In the genomic region with DNA sequence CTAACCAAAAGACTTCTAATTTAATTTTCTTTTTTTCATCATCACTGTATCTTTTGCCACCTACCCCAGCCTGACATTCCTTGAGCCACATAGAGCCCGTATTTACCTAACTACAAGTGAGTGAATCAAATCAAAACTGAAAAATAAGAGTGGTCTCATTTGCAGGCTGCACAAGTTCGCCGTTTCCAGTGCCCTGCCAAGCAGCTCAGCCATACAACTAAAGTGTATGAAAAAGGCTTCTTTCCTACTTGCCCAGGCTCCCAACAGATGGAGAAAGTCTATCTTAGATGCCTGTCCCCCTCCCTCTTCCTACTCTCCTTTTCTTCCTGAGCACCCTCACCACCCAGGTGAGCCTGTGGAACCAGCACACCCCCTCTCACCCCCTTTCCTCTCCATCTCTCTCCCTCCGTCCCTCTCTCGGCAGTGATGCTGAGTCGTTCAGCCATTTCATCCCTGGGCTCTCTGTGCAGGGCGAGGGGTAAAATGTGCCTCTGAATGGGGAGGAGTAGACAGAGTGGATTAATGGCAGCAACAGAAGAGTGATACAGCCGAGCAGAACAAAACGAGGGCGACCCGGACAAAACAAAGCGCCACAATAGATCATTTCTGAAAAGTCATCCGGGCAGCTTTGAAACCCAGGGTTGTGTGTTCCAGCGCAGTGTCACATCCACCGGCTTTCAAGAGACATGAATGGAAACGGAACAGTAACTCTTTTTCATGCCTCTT, we compare ENCODE assay signal across 17 cellular contexts.
"Had no signal": no experiment of that assay in that cellular context is flagged by ENCODE, and none has a peak within 500 bp of the region (broad histone marks: within the 10 kb centered on the region; RNA-seq: fewer than 3 reads in every experiment).

No MANE protein-coding gene starts in this region.

- ATAC-seq: activated CD8-positive, alpha-beta memory T cell treated with anti-CD3 and anti-CD28 coated beads, Interleukin-2, amount 10 ng/mL, durations not matched to agents 7 days and 5 days; left lobe of liver; sciatic nerve; stimulated activated naive CD8-positive, alpha-beta T cell treated with anti-CD3 and anti-CD28 coated beads, Interleukin-15, amount 100 ng/mL, for 72 hours; upper lobe of right lung had no signal

- H3K27ac ChIP-seq: ovary, testis, upper lobe of right lung had no signal

- DNase-seq: activated B cell treated with CpG ODN at 0.5 μM for 24 hours; activated CD4-positive, alpha-beta memory T cell treated with anti-CD3 and anti-CD28 coated beads, Interleukin-2, amount 10 ng/mL, durations not matched to agents 7 days and 5 days; activated CD4-positive, alpha-beta T cell treated with anti-CD3 and anti-CD28 coated beads for 48 hours; activated CD8-positive, alpha-beta memory T cell treated with anti-CD3 and anti-CD28 coated beads, Interleukin-2, amount 10 ng/mL, durations not matched to agents 7 days and 5 days; activated naive CD4-positive, alpha-beta T cell treated with Interleukin-2 at 50 U/mL for 16 hours; activated naive CD8-positive, alpha-beta T cell treated with anti-CD3 and anti-CD28 coated beads, Interleukin-2, amount 10 ng/mL, durations not matched to agents 7 days and 5 days; cerebellar nuclear complex; effector memory CD4-positive, alpha-beta T cell; islet precursor cell; ovary; SK-N-SH; stimulated activated CD4-positive, alpha-beta T cell treated with anti-CD3 and anti-CD28 coated beads, Interleukin-4, amount 100 ng/mL, for 1 hour; stimulated activated naive CD8-positive, alpha-beta T cell treated with anti-CD3 and anti-CD28 coated beads, Interleukin-15, amount 100 ng/mL, for 72 hours; testis; upper lobe of right lung had no signal
